Comparison of ENCODE assay signal across 8 cellular contexts in the genomic region with DNA sequence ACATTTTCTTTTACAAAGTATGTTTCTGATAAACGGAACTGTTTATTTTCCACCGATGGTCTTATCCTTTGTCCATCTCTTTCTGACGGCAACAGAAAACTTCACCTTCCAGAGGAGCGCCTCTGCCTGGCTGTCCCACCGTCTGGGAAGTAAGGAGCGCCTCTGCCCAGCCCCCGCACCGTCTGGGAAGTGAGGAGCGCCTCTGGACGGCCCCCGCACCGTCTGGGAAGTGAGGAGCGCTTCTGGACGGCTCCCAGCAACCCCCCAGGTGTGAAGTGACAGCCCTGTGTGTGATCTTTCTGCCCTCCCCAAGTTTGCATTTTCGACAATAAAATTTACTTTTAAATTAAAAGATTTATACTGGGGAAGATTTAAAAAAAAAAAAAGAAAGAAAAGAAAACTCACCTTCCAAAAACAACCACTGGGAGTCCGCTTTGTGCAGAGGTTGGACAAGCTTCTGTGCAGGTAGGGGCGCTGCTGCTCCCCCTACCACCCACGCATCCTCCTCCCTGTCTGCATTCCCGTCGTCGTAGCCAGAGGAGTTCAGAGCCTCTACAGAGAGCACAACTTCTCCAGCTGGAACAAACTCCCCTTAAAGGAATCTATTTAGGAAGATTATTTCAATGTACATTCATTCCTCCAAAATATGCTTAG. TPM values are rescaled to one million over a fixed set of nuclear protein-coding genes. Genes with fewer than 3 reads are reported as not detected.
DNase-seq lines count a peak whose midpoint lies in the region; ATAC-seq and TF ChIP-seq lines count a peak whose summit lies in the region.

No MANE protein-coding gene starts in this region.

- H3K27ac ChIP-seq in PC-9: peak overlapping the region; percentile 94

- no peaks in the 10 kb centered on the region for H3K27me3 ChIP-seq in PC-9 (ENCODE audit: insufficient read depth, low read depth)

- H2AFZ ChIP-seq in PC-9: no peak overlapping the region

- CTCF ChIA-PET in PC-9 (lab: Charles Lee): interaction anchor here (0.7 to 1.1 kb wide), 3 partner anchors 25 to 212 kb away, joined by 3 to 4 read pairs (median 3); no protein-coding TSS in a partner anchor

- H3K4me1 ChIP-seq in PC-9 (replicated peaks; ENCODE audit: insufficient read depth): peaks cover 43% of the 10 kb centered on the region

- H3K4me3 ChIP-seq in PC-9: no peak overlapping the region
- no peak overlapping the region for H3K4me3 ChIP-seq in fibroblast of pulmonary artery (replicated peaks; ENCODE audit: low read depth, low read length)

- POLR2A ChIA-PET in PC-9 (lab: Charles Lee; ENCODE audit: unreplicated experiment): interaction anchor here (0.6 kb wide), 1 partner anchor 41 kb away, joined by 3 read pairs; no protein-coding TSS in a partner anchor

- no peaks in the 10 kb centered on the region for H4K20me1 ChIP-seq in PC-9 (ENCODE audit: insufficient read depth)

- peak overlapping the region; percentile 88 for H3K4me2 ChIP-seq in PC-9

- peaks cover 11% of the 10 kb centered on the region for H3K36me3 ChIP-seq in PC-9 (ENCODE audit: low read depth)

- peaks cover 13% of the 10 kb centered on the region for H3K9me3 ChIP-seq in PC-9 (ENCODE audit: insufficient read depth, low read depth)

- intact Hi-C loops in PC-9 (cut with micrococcal nuclease; ENCODE audit: unreplicated experiment) (loop anchor here (5.0 to 10.0 kb wide), 2 partner anchors 44 to 226 kb away; a partner anchor contains a TSS), sciatic nerve (cut with DNase I) (no loop called here)

- peak; percentile 64 for ATAC-seq in sciatic nerve
- no peak for ATAC-seq in GM18873 (IDR thresholded peaks at IDR 0.05; ENCODE audit: low FRiP score, unreplicated experiment)

- H3K79me2 ChIP-seq in PC-9 (ENCODE audit: low read depth): peaks cover 14% of the 10 kb centered on the region

- no peaks in the 10 kb centered on the region for H3K9me2 ChIP-seq in PC-9 (ENCODE audit: insufficient read depth)

- H3F3A ChIP-seq in PC-9 (ENCODE audit: insufficient read depth, low read depth): peaks cover 35% of the 10 kb centered on the region

- DNase-seq in NCI-H1436 (lab: John Stamatoyannopoulos, UW) (peak; percentile 17), NCI-H1436 treated with DMSO at 0.1 percent for 48 hours (lab: John Stamatoyannopoulos, UW) (no peak), PC-9 (peak in 1 of 2 experiments; percentile 65), fibroblast of pulmonary artery (ENCODE audit: low read depth) (peak; percentile 18), sciatic nerve (ENCODE audit: low spot score) (no peak), SK-N-DZ (ENCODE audit: low spot score) (no peak)
- DNase-seq in stimulated activated CD4-positive, alpha-beta T cell treated with anti-CD3 and anti-CD28 coated beads, Interleukin-4, amount 100 ng/mL, for 1 hour: no peak

- no TSS peak for BruUV-seq in PC-9 (replicated peaks; lab: Mats Ljungman, UMichigan)

- peak; percentile 47; the same call in 1 of the 2 replicates for TF ChIP-seq CTCF in PC-9 (conservative IDR thresholded peaks at IDR 0.05)
- peak; percentile 24 for TF ChIP-seq CTCF in fibroblast of pulmonary artery (IDR thresholded peaks at IDR 0.05; ENCODE audit: low read length, missing control alignments)

RNA-seq across cellular contexts. Expression of a gene that starts 1.0 kb away (rescaled TPM):
- total RNA-seq in PC-9 (2021) (66.5 and 83.6 TPM in 2 replicates), sciatic nerve (2.2 TPM)
- polyA plus RNA-seq in SK-N-DZ (2014; cell fraction: cytosol; rRNA removed): 0.08 and 0.81 TPM in 2 replicates
- not detected in 2 replicates for polyA plus RNA-seq in SK-N-DZ (2014; cell fraction: nucleus; rRNA removed)

RNA-seq across cellular contexts. Expression of a gene that starts 23.7 kb away (rescaled TPM):
- total RNA-seq in PC-9 (2021): not detected in 2 replicates
- total RNA-seq in sciatic nerve: 9.3 TPM
- polyA plus RNA-seq in SK-N-DZ (2014; cell fraction: cytosol; rRNA removed): not detected in 2 replicates
- not detected in 2 replicates for polyA plus RNA-seq in SK-N-DZ (2014; cell fraction: nucleus; rRNA removed)

RNA-seq across cellular contexts. Expression of a gene that starts 32.9 kb away (rescaled TPM):
- total RNA-seq in PC-9 (2021) (64.6 and 66.5 TPM in 2 replicates), sciatic nerve (25.1 TPM)
- polyA plus RNA-seq in SK-N-DZ (2014; cell fraction: cytosol; rRNA removed): 0.55 and 2.0 TPM in 2 replicates
- polyA plus RNA-seq in SK-N-DZ (2014; cell fraction: nucleus; rRNA removed): 0.21 and 1.4 TPM in 2 replicates

RNA-seq across cellular contexts. Expression of a gene that starts 39.8 kb away (rescaled TPM):
- total RNA-seq in PC-9 (2021): 23.7 and 33.6 TPM in 2 replicates
- total RNA-seq in sciatic nerve: 3.9 TPM
- polyA plus RNA-seq in SK-N-DZ (2014; cell fraction: cytosol; rRNA removed): not detected in 2 replicates
- 0.11 TPM in 1 of 2 replicates, not detected in the other for polyA plus RNA-seq in SK-N-DZ (2014; cell fraction: nucleus; rRNA removed)

RNA-seq across cellular contexts. Expression of a gene that starts 59.5 kb away (rescaled TPM):
- total RNA-seq in PC-9 (2021) (28.3 and 29.6 TPM in 2 replicates), sciatic nerve (12.3 TPM)
- not detected in 2 replicates for polyA plus RNA-seq in SK-N-DZ (2014; cell fraction: cytosol; rRNA removed)
- not detected in 2 replicates for polyA plus RNA-seq in SK-N-DZ (2014; cell fraction: nucleus; rRNA removed)

Comparison
In these comparisons a context has a peak if more than half of its experiments do, and no peak if none do; other contexts are left out.
1. DNase-seq: peak in NCI-H1436 (single experiment) and fibroblast of pulmonary artery (single experiment); none in NCI-H1436 treated with DMSO at 0.1 percent for 48 hours (single experiment), sciatic nerve (single experiment), stimulated activated CD4-positive, alpha-beta T cell treated with anti-CD3 and anti-CD28 coated beads, Interleukin-4, amount 100 ng/mL, for 1 hour (single experiment) and SK-N-DZ (single experiment).
2. RNA of a gene that starts 1.0 kb away (total RNA-seq): 66.5 to 83.6 TPM in PC-9; 2.2 TPM in sciatic nerve (single experiment); every median in the first group is over 10 times any median in the second.
3. RNA of a gene that starts 23.7 kb away (total RNA-seq): 9.3 TPM in sciatic nerve (single experiment); not detected in PC-9; every median in the first group is over 10 times any median in the second.